ENCODE assay signal across 3 cellular contexts in genomic region chr5:77641963-77642589, GRCh38.
A peak's percentile ranks its signal among the peaks of the same experiment; 100 is the strongest.
TF ChIP-seq lines count a peak whose summit lies in the region.

No MANE protein-coding gene starts in this region.

TF ChIP-seq in GM23338, 12 proteins besides CTCF, POLR2A, EP300 and RAD21:
- TF ChIP-seq EZH2 (IDR thresholded peaks at IDR 0.05; ENCODE audit: low read depth, unreplicated experiment) (peak; percentile 58), ZNF114 (CRISPR knock-in tag; IDR thresholded peaks at IDR 0.05) (no peak)

TF ChIP-seq in K562, 482 proteins besides CTCF, POLR2A, EP300 and RAD21:
- TF ChIP-seq CBX2 (IDR thresholded peaks at IDR 0.05; ENCODE audit: insufficient read depth, low read length, poor library complexity, severe bottlenecking), result peak; percentile 4
- TF ChIP-seq CHD2 (IDR thresholded peaks at IDR 0.05; ENCODE audit: low read depth, low read length), result no peak
- TF ChIP-seq BDP1 (IDR thresholded peaks at IDR 0.05; ENCODE audit: insufficient read depth, insufficient read length), result no peak
- peak; percentile 64 for TF ChIP-seq CBX8 (IDR thresholded peaks at IDR 0.05; ENCODE audit: borderline replicate concordance, extremely low read depth, low read depth, low read length, poor library complexity, severe bottlenecking)
- no peak for TF ChIP-seq FOXK2 (conservative IDR thresholded peaks at IDR 0.05 in 1 of 2, IDR thresholded peaks at IDR 0.05 in 1 of 2; ENCODE audit: low read depth in 2 of 2)

TF ChIP-seq in neural cell, 6 proteins besides CTCF, POLR2A, EP300 and RAD21:
- TF ChIP-seq POLR2AphosphoS5 (IDR thresholded peaks at IDR 0.05), result peak; percentile 23
- TF ChIP-seq SMC3 (conservative IDR thresholded peaks at IDR 0.05; ENCODE audit: poor library complexity), result no peak
- TF ChIP-seq EZH2 (IDR thresholded peaks at IDR 0.05; ENCODE audit: borderline replicate concordance, insufficient read depth, low read length, poor library complexity, severe bottlenecking), result no peak
- TF ChIP-seq TAF1 (IDR thresholded peaks at IDR 0.05; ENCODE audit: low read depth), result no peak
